In the genomic region with DNA sequence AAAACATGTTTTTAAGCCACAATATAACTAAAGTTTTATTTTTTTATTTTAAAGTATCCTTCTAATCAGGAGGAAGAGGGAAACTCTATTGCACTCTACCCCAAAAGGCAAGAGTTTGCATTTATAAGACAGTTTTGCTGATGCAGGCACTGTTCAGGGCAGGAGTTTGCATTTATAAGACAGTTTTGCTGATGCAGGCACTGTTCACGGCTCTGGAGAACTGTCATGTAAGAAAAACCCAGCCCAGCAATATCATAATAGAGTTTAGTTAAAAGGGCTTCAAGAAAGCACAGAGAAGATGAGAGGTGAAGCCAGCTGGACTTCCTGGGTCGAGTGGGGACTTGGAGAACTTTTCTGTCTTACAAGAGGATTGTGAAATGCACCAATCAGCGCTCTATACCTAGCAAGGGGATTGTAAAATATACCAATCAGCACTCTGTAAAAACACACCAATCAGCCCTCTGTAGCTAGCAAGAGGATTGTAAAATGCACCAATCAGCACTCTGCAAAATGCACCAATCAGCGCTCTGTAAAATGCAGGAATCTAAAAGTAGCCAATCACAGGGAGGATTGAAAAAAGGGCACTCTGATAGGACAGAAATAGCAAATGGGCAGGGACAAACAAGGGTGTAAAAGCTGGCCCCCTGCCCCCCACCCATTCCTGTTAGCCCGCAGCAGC, we compare ENCODE assay signal across 11 cellular contexts.
DNase-seq lines count a peak whose midpoint lies in the region; ATAC-seq lines count a peak whose summit lies in the region.
"Had no signal": no experiment of that assay in that cellular context is flagged by ENCODE, and none has a peak within 500 bp of the region (broad histone marks: within the 10 kb centered on the region; RNA-seq: fewer than 3 reads in every experiment).

No MANE protein-coding gene starts in this region.

- ATAC-seq in GM21447 (IDR thresholded peaks at IDR 0.05; ENCODE audit: unreplicated experiment) (no peak), GM19035 (IDR thresholded peaks at IDR 0.05; ENCODE audit: unreplicated experiment) (no peak)

- peak overlapping the region; percentile 77 for H3K27ac Mint-ChIP-seq in stimulated activated naive CD8-positive, alpha-beta T cell treated with anti-CD3 and anti-CD28 coated beads, Interleukin-15, Interleukin-2, amounts not matched to agents 100 ng/mL and 50 ng/mL, for 24 hours

- peaks cover 55% of the 10 kb centered on the region for H3K4me1 Mint-ChIP-seq in stimulated activated naive CD8-positive, alpha-beta T cell treated with anti-CD3 and anti-CD28 coated beads, Interleukin-15, Interleukin-2, amounts not matched to agents 100 ng/mL and 50 ng/mL, for 24 hours (ENCODE audit: low read depth)

- no peaks in the 10 kb centered on the region for H3K27me3 Mint-ChIP-seq in stimulated activated naive CD8-positive, alpha-beta T cell treated with anti-CD3 and anti-CD28 coated beads, Interleukin-15, Interleukin-2, amounts not matched to agents 100 ng/mL and 50 ng/mL, for 24 hours

- H3K9me3 Mint-ChIP-seq in stimulated activated naive CD8-positive, alpha-beta T cell treated with anti-CD3 and anti-CD28 coated beads, Interleukin-15, Interleukin-2, amounts not matched to agents 100 ng/mL and 50 ng/mL, for 24 hours: peaks cover 9% of the 10 kb centered on the region

- no peaks in the 10 kb centered on the region for H3K36me3 Mint-ChIP-seq in stimulated activated naive CD8-positive, alpha-beta T cell treated with anti-CD3 and anti-CD28 coated beads, Interleukin-15, Interleukin-2, amounts not matched to agents 100 ng/mL and 50 ng/mL, for 24 hours (ENCODE audit: low read depth)

- DNase-seq in activated gamma-delta T cell treated with Interleukin-2 at 50 U/mL for 16 hours (peak; percentile 9), activated gamma-delta T cell (lab: John Stamatoyannopoulos, UW) (no peak), RPMI8226 (peak; percentile 92), NCI-H345 (lab: John Stamatoyannopoulos, UW) (no peak)
- peak; percentile 26 for DNase-seq in central memory CD4-positive, alpha-beta T cell
- DNase-seq: colonic mucosa, NCI-H1048, Peyer's patch had no signal

- H3K4me3 Mint-ChIP-seq in stimulated activated naive CD8-positive, alpha-beta T cell treated with anti-CD3 and anti-CD28 coated beads, Interleukin-15, Interleukin-2, amounts not matched to agents 100 ng/mL and 50 ng/mL, for 24 hours: peak overlapping the region; percentile 74

Comparison
In these comparisons a context has a peak if more than half of its experiments do, and no peak if none do; other contexts are left out.
1. DNase-seq: peak in activated gamma-delta T cell treated with Interleukin-2 at 50 U/mL for 16 hours (single experiment), RPMI8226 (single experiment) and central memory CD4-positive, alpha-beta T cell (single experiment); none in activated gamma-delta T cell (single experiment) and NCI-H345 (single experiment).